Comparison of ENCODE assay signal across 7 cellular contexts in the genomic region with DNA sequence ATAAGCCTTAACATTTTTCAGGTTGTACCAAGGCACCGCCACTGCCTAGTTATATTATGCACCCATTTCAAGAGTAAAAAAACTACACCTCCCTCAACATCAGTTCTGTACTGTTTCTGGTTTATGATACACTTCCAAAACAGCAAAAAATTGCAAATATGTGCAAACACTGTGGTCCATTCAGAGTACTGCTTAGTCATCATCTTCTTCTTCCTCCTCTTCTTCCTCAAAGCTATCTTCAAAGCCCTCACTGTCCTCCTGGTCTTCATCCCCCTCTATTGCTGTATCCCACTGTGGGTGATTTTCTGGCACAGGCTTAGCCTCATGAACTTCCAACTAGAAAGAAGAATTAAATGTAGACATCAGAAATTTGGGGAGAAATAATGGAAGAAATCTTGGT. TPM values are rescaled to one million over a fixed set of nuclear protein-coding genes. Genes with fewer than 3 reads are reported as not detected.
DNase-seq lines count a peak whose midpoint lies in the region; ATAC-seq, FAIRE-seq and TF ChIP-seq lines count a peak whose summit lies in the region.
"Not testable (repeated sequence)": the region's sequence is repeated elsewhere in the genome, so short reads cannot be mapped to it uniquely, and the experiment has no call there.

No MANE protein-coding gene starts in this region.

- H3K4me2 ChIP-seq in MM.1S (ENCODE audit: low read depth, low read length), result peak overlapping the region; percentile 44; the same call in 1 of the 2 replicates
- not testable (repeated sequence) for H3K4me2 ChIP-seq in astrocyte (ENCODE audit: low read length); HepG2 (ENCODE audit: low read depth, low read length)

- TF ChIP-seq EP300 in HepG2 (IDR thresholded peaks at IDR 0.05; ENCODE audit: low read depth in 2 of 2, low read length in 2 of 2); HepG2 (CRISPR knock-in tag; IDR thresholded peaks at IDR 0.05; ENCODE audit: borderline replicate concordance): not testable (repeated sequence)

- intact Hi-C loops in activated CD8-positive, alpha-beta T cell treated with anti-CD3 and anti-CD28 coated beads for 36 hours (cut with micrococcal nuclease); HepG2 (cut with micrococcal nuclease; ENCODE audit: unreplicated experiment): not testable (repeated sequence)

- H3K9me3 ChIP-seq in HEK293 (ENCODE audit: control insufficient read depth, insufficient read depth, low read depth, low read length); MM.1S (replicated peaks; ENCODE audit: insufficient read depth, low read length); astrocyte (ENCODE audit: insufficient read depth, low read depth, low read length); HepG2 (ENCODE audit: low read length): not testable (repeated sequence)

- TF ChIP-seq RAD21 in HepG2 (CRISPR knock-in tag; IDR thresholded peaks at IDR 0.05), result not testable (repeated sequence)

- POLR2A ChIA-PET in HEK293 (lab: Yijun Ruan, JAX); activated CD8-positive, alpha-beta T cell treated with anti-CD3 and anti-CD28 coated beads for 36 hours (lab: Charles Lee); HepG2 (lab: Yijun Ruan, JAX): not testable (repeated sequence)

- H3K9ac ChIP-seq in MM.1S (ENCODE audit: low read length); astrocyte (ENCODE audit: low read length); HepG2 (ENCODE audit: insufficient read depth, low read depth, low read length): not testable (repeated sequence)

- WGBS in HepG2 (ENCODE audit: low lambda C conversion rate), result 92% methylated on average over 1 of the region's 1 CpG

- peak; percentile 69 for FAIRE-seq in astrocyte (lab: Jason Lieb, UNC)
- FAIRE-seq in HepG2 (lab: Jason Lieb, UNC), result not testable (repeated sequence)

- not testable (repeated sequence) for H3K4me3 Mint-ChIP-seq in activated CD8-positive, alpha-beta T cell treated with anti-CD3 and anti-CD28 coated beads for 36 hours; activated T-helper 17 cell treated with anti-CD3 and anti-CD28 coated beads, Interleukin-2, amount 50 U/mL, for 72 hours; astrocyte (ENCODE audit: unreplicated experiment)

- not testable (repeated sequence) for H3K9me2 ChIP-seq in MM.1S (replicated peaks; ENCODE audit: insufficient read depth, low read length)

- not testable (repeated sequence) for H2AFZ ChIP-seq in ACC112 (ENCODE audit: low read length, unreplicated experiment); MM.1S (ENCODE audit: low read length); astrocyte (ENCODE audit: low read depth, low read length); HepG2 (ENCODE audit: low read length)

- not testable (repeated sequence) for ATAC-seq in activated CD8-positive, alpha-beta T cell treated with anti-CD3 and anti-CD28 coated beads for 36 hours; activated T-helper 17 cell treated with anti-CD3 and anti-CD28 coated beads, Interleukin-2, amount 50 U/mL, for 72 hours (replicated peaks); HepG2

- peaks cover 28% of the 10 kb centered on the region for H3K36me3 Mint-ChIP-seq in activated CD8-positive, alpha-beta T cell treated with anti-CD3 and anti-CD28 coated beads for 36 hours (ENCODE audit: low read depth)
- peaks cover 68% of the 10 kb centered on the region for H3K36me3 Mint-ChIP-seq in activated T-helper 17 cell treated with anti-CD3 and anti-CD28 coated beads, Interleukin-2, amount 50 U/mL, for 72 hours (ENCODE audit: low read depth)
- H3K36me3 Mint-ChIP-seq in astrocyte (ENCODE audit: low read depth, unreplicated experiment), result peaks cover 12% of the 10 kb centered on the region

- not testable (repeated sequence) for TF ChIP-seq CTCF in HEK293 (tag by site-specific recombination; IDR thresholded peaks at IDR 0.05); MM.1S (IDR thresholded peaks at IDR 0.05; ENCODE audit: low read length); activated CD8-positive, alpha-beta T cell treated with anti-CD3 and anti-CD28 coated beads for 36 hours (IDR thresholded peaks at IDR 0.05); astrocyte (IDR thresholded peaks at IDR 0.05; ENCODE audit: insufficient read depth, low read depth, low read length); HepG2 (CRISPR knock-in tag; IDR thresholded peaks at IDR 0.05)

- H3K27ac ChIP-seq in ACC112 (ENCODE audit: low read depth, low read length), result peak overlapping the region; percentile 30
- not testable (repeated sequence) for H3K27ac ChIP-seq in HEK293 (ENCODE audit: extremely low read depth, low read depth, low read length); astrocyte (ENCODE audit: low read depth, low read length); HepG2 (ENCODE audit: extremely low read length, insufficient read depth, low read length)
- peak overlapping the region; percentile 34; the same call in 1 of the 2 replicates for H3K27ac ChIP-seq in MM.1S (ENCODE audit: low read length)

- not testable (repeated sequence) for H3K27me3 ChIP-seq in ACC112 (ENCODE audit: insufficient read depth, low read length); MM.1S (replicated peaks; ENCODE audit: insufficient read depth, low read length); astrocyte (ENCODE audit: insufficient read depth, low read length); HepG2 (ENCODE audit: control insufficient read depth in 1 of 2, insufficient read depth in 2 of 2, low read length in 2 of 2)

- not testable (repeated sequence) for H3K27me3 Mint-ChIP-seq in activated CD8-positive, alpha-beta T cell treated with anti-CD3 and anti-CD28 coated beads for 36 hours; activated T-helper 17 cell treated with anti-CD3 and anti-CD28 coated beads, Interleukin-2, amount 50 U/mL, for 72 hours; astrocyte (ENCODE audit: low read depth, unreplicated experiment)

- H3K36me3 ChIP-seq in ACC112 (ENCODE audit: insufficient read depth, low read length); MM.1S (replicated peaks; ENCODE audit: insufficient read depth, low read length): not testable (repeated sequence)
- H3K36me3 ChIP-seq in HEK293 (ENCODE audit: control insufficient read depth in 2 of 2, insufficient read depth in 1 of 2, low read length in 2 of 2), result peaks cover 31 to 54% of the 10 kb centered on the region in 2 experiments
- H3K36me3 ChIP-seq in astrocyte (ENCODE audit: insufficient read depth, low read length), result peaks cover 27% of the 10 kb centered on the region
- peaks cover 3 to 50% of the 10 kb centered on the region in 2 experiments; a peak in 4 of 5 replicates for H3K36me3 ChIP-seq in HepG2 (replicated peaks in 1 of 2; ENCODE audit: control insufficient read depth in 1 of 2, insufficient read depth in 2 of 2, low read length in 2 of 2)

- not testable (repeated sequence) for TF ChIP-seq POLR2A in HepG2 (IDR thresholded peaks at IDR 0.05; ENCODE audit: insufficient read depth in 1 of 2, low read depth in 2 of 2, low read length in 2 of 2)

- BruUV-seq in HepG2 (replicated peaks; lab: Mats Ljungman, UMichigan), result not testable (repeated sequence)

- not testable (repeated sequence) for H3K79me2 ChIP-seq in ACC112 (ENCODE audit: control insufficient read depth, insufficient read depth, low read length, unreplicated experiment); MM.1S (ENCODE audit: low read length); astrocyte (ENCODE audit: insufficient read depth, low read length); HepG2 (ENCODE audit: insufficient read depth, low read length)

- DNase-seq in MM.1S; activated CD8-positive, alpha-beta T cell treated with anti-CD3 and anti-CD28 coated beads for 36 hours; astrocyte (ENCODE audit: low read depth); HepG2 (ENCODE audit: low spot score): not testable (repeated sequence)

- CTCF ChIA-PET in HEK293 (lab: Yijun Ruan, JAX), result interaction anchor here (1.3 kb wide), 1 partner anchor 178 kb away, joined by 3 read pairs; no protein-coding TSS in a partner anchor
- CTCF ChIA-PET in activated CD8-positive, alpha-beta T cell treated with anti-CD3 and anti-CD28 coated beads for 36 hours (lab: Charles Lee), result interaction anchor here (1.0 to 1.3 kb wide), 2 partner anchors 23 to 131 kb away, joined by 3 to 5 read pairs; no protein-coding TSS in a partner anchor
- CTCF ChIA-PET in HepG2 (lab: Yijun Ruan, JAX; ENCODE audit: low intra/inter-chr PET ratio, low total read pairs), result not testable (repeated sequence)

- H3K27ac Mint-ChIP-seq in activated CD8-positive, alpha-beta T cell treated with anti-CD3 and anti-CD28 coated beads for 36 hours, result peak overlapping the region; percentile 31
- H3K27ac Mint-ChIP-seq in activated T-helper 17 cell treated with anti-CD3 and anti-CD28 coated beads, Interleukin-2, amount 50 U/mL, for 72 hours, result peak overlapping the region; percentile 18
- not testable (repeated sequence) for H3K27ac Mint-ChIP-seq in astrocyte (ENCODE audit: unreplicated experiment)

- in situ Hi-C loops in HepG2 (cut with HindIII; ENCODE audit: extremely low pct_ligation_motif_present, low pct_unique_long_range_greater_than_20kb), result not testable (repeated sequence)

- H4K20me1 ChIP-seq in MM.1S (ENCODE audit: insufficient read depth, low read length); HepG2 (ENCODE audit: insufficient read depth, low read length): not testable (repeated sequence)
- peaks cover 40% of the 10 kb centered on the region for H4K20me1 ChIP-seq in astrocyte (ENCODE audit: insufficient read depth, low read length)

- H3K4me1 Mint-ChIP-seq in activated CD8-positive, alpha-beta T cell treated with anti-CD3 and anti-CD28 coated beads for 36 hours (ENCODE audit: low read depth), result peaks cover 21% of the 10 kb centered on the region
- H3K4me1 Mint-ChIP-seq in activated T-helper 17 cell treated with anti-CD3 and anti-CD28 coated beads, Interleukin-2, amount 50 U/mL, for 72 hours, result not testable (repeated sequence)
- H3K4me1 Mint-ChIP-seq in astrocyte (ENCODE audit: low read depth, unreplicated experiment), result peaks cover 17% of the 10 kb centered on the region

- H3K4me1 ChIP-seq in ACC112 (ENCODE audit: control insufficient read depth, insufficient read depth, low read length, unreplicated experiment) (peaks cover 61% of the 10 kb centered on the region), MM.1S (ENCODE audit: low read length) (peaks cover 48% of the 10 kb centered on the region)
- H3K4me1 ChIP-seq in HEK293 (ENCODE audit: control insufficient read depth, insufficient read depth, low read length); astrocyte (ENCODE audit: insufficient read depth, low read length); HepG2 (ENCODE audit: insufficient read depth, low read length): not testable (repeated sequence)

- peaks cover 15% of the 10 kb centered on the region; the same call in 1 of the 2 replicates for H3F3A ChIP-seq in MM.1S (ENCODE audit: insufficient read depth, low read length)

- not testable (repeated sequence) for H3K9me3 Mint-ChIP-seq in activated CD8-positive, alpha-beta T cell treated with anti-CD3 and anti-CD28 coated beads for 36 hours; activated T-helper 17 cell treated with anti-CD3 and anti-CD28 coated beads, Interleukin-2, amount 50 U/mL, for 72 hours; astrocyte (ENCODE audit: unreplicated experiment)

- not testable (repeated sequence) for H3K4me3 ChIP-seq in ACC112 (ENCODE audit: low read depth, low read length); HEK293 (ENCODE audit: low read depth, low read length); MM.1S (ENCODE audit: low read length); astrocyte (ENCODE audit: insufficient read depth, low read depth, low read length); HepG2 (replicated peaks in 1 of 3; ENCODE audit: insufficient read depth in 1 of 3, low read depth in 2 of 3, low read length in 3 of 3)

RNA-seq across cellular contexts. Expression of a gene that starts 47.4 kb away (rescaled TPM):
- total RNA-seq in activated CD8-positive, alpha-beta T cell treated with anti-CD3 and anti-CD28 coated beads for 36 hours, result 10 to 100 TPM; 14.8 to 17.9 TPM
- 1 to 10 TPM; 2.6 to 3.9 TPM for total RNA-seq in activated T-helper 17 cell treated with anti-CD3 and anti-CD28 coated beads, Interleukin-2, amount 50 U/mL, for 72 hours
- not detected in 2 replicates for total RNA-seq in astrocyte
- total RNA-seq in HepG2 (2016; rRNA removed; fragmentation: Illumina TruSeq; extraction: Trizol), result not detected in 2 replicates
- total RNA-seq in HepG2 (2016; cell fraction: cytosol; rRNA removed; fragmentation: Illumina TruSeq; extraction: Trizol; ENCODE audit: low read depth), result not detected in 2 replicates
- not detected in 2 replicates for total RNA-seq in HepG2 (2016; cell fraction: insoluble cytoplasmic fraction; rRNA removed; fragmentation: Illumina TruSeq; extraction: Trizol)
- total RNA-seq in HepG2 (2016; cell fraction: membrane; rRNA removed; fragmentation: Illumina TruSeq; extraction: Trizol), result not detected in 2 replicates
- total RNA-seq in HepG2 (2016; cell fraction: nucleus; rRNA removed; fragmentation: Illumina TruSeq; extraction: Trizol), result not detected in 2 replicates
- 0.05 TPM in 1 of 2 replicates, not detected in the other for polyA plus RNA-seq in HepG2 (2011; rRNA removed)
- 0.04 TPM in 1 of 2 replicates, not detected in the other for polyA plus RNA-seq in HepG2 (2011; cell fraction: cytosol; rRNA removed)
- 0.05 and 0.11 TPM in 2 replicates for polyA plus RNA-seq in HepG2 (2011; cell fraction: nucleus; rRNA removed)
- 0.89 TPM in 1 of 2 replicates, not detected in the other for polyA plus RNA-seq in HepG2 (2012)
- not detected in 2 replicates for polyA plus RNA-seq in HepG2 (2016; cell fraction: cytosol; fragmentation: Illumina TruSeq; extraction: Trizol; ENCODE audit: low read depth)
- polyA plus RNA-seq in HepG2 (2016; cell fraction: insoluble cytoplasmic fraction; fragmentation: Illumina TruSeq; extraction: Trizol; ENCODE audit: low read depth), result not detected in 2 replicates
- polyA plus RNA-seq in HepG2 (2016; cell fraction: membrane; fragmentation: Illumina TruSeq; extraction: Trizol; ENCODE audit: low read depth), result not detected in 2 replicates
- not detected in 2 replicates for polyA plus RNA-seq in HepG2 (2016; cell fraction: nucleus; fragmentation: Illumina TruSeq; extraction: Trizol; ENCODE audit: insufficient read depth, low read depth)
- not detected in 2 replicates for polyA minus RNA-seq in HepG2 (2011; rRNA and poly(A)+ RNA removed; ENCODE audit: low replicate concordance)
- not detected in 2 replicates for polyA minus RNA-seq in HepG2 (2011; cell fraction: cytosol; rRNA and poly(A)+ RNA removed)
- 0.13 and 0.37 TPM in 2 replicates for polyA minus RNA-seq in HepG2 (2011; cell fraction: nucleus; rRNA and poly(A)+ RNA removed)
